34 cellular contexts compared by ENCODE assay signal in the genomic region with DNA sequence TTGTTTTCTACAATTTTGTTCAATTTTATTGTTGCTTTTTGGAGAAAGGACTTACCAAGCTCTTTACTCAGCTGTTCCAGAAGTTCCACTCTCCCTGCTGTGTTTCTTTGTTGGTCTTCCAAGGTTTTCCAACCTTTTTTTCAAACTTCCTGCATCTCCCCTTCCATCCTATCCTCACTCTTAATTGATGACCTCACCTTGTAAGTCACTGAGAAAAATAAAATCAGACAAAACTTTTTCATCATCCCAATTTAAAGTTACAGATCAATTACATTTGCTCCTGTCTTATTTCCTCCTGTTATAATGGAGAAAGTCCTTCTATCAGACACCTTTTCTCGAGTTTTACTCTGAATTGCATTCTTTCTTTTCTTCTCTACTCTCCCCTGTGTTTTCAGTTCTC.
"Had no signal": no experiment of that assay in that cellular context is flagged by ENCODE, and none has a peak within 500 bp of the region (broad histone marks: within the 10 kb centered on the region; RNA-seq: fewer than 3 reads in every experiment).

No MANE protein-coding gene starts in this region.

- H3K4me3 ChIP-seq: adrenal gland, ascending aorta, body of pancreas, breast epithelium, cardiac muscle cell had no signal

- FAIRE-seq: astrocyte, bronchial epithelial cell had no signal

- H3K27ac ChIP-seq: adrenal gland, ascending aorta, body of pancreas, brain microvascular endothelial cell, breast epithelium, cardiac muscle cell had no signal

- DNase-seq: activated effector memory CD4-positive, alpha-beta T cell treated with anti-CD3 and anti-CD28 coated beads, Interleukin-2, amount 50 U/mL, for 16 hours; activated effector memory CD4-positive, alpha-beta T cell treated with Interleukin-2 at 50 U/mL for 16 hours; activated gamma-delta T cell; activated gamma-delta T cell treated with Interleukin-2 at 50 U/mL for 16 hours; activated naive CD4-positive, alpha-beta T cell; activated naive CD4-positive, alpha-beta T cell treated with anti-CD3 and anti-CD28 coated beads for 36 hours; activated naive CD4-positive, alpha-beta T cell treated with anti-CD3 and anti-CD28 coated beads, Interleukin-2, amount 10 ng/mL, durations not matched to agents 7 days and 5 days; activated naive CD4-positive, alpha-beta T cell treated with anti-CD3 and anti-CD28 coated beads, Interleukin-2, amount 50 U/mL, for 16 hours; activated naive CD4-positive, alpha-beta T cell treated with Interleukin-2 at 50 U/mL for 16 hours; activated naive CD8-positive, alpha-beta T cell treated with anti-CD3 and anti-CD28 coated beads for 36 hours; activated naive CD8-positive, alpha-beta T cell treated with anti-CD3 and anti-CD28 coated beads, Interleukin-2, amount 10 ng/mL, durations not matched to agents 7 days and 5 days; activated naive CD8-positive, alpha-beta T cell treated with anti-CD3 and anti-CD28 coated beads, Interleukin-2, amount 50 U/mL, for 24 hours; activated T-cell treated with anti-CD3 and anti-CD28 coated beads, Interleukin-2, amount 50 U/mL, for 1 hour; activated T-cell treated with anti-CD3 and anti-CD28 coated beads, Interleukin-2, amount 50 U/mL, for 24 hours; activated T-cell treated with anti-CD3 and anti-CD28 coated beads, Interleukin-2, amount 50 U/mL, for 4 hours; activated T-cell treated with anti-CD3 and anti-CD28 coated beads, Interleukin-2, amount 50 U/mL, for 48 hours; activated T-cell treated with anti-CD3 and anti-CD28 coated beads, Interleukin-2, amount 50 U/mL, for 72 hours; adrenal gland; amniotic stem cell; amygdala; anterior cingulate cortex; aorta; body of pancreas; brain microvascular endothelial cell; caudate nucleus; central memory CD4-positive, alpha-beta T cell; cerebellar nuclear complex had no signal

- H3K4me1 ChIP-seq: adrenal gland, ascending aorta, body of pancreas, breast epithelium had no signal

- H3K36me3 ChIP-seq: brain microvascular endothelial cell, breast epithelium had no signal

- H3K9me3 ChIP-seq: adrenal gland, ascending aorta, body of pancreas, breast epithelium had no signal

- ATAC-seq: activated naive CD4-positive, alpha-beta T cell treated with anti-CD3 and anti-CD28 coated beads, Interleukin-2, amount 50 U/mL, for 72 hours; activated naive CD8-positive, alpha-beta T cell treated with anti-CD3 and anti-CD28 coated beads, Interleukin-2, amount 50 U/mL, for 24 hours; activated T-cell treated with anti-CD3 and anti-CD28 coated beads, Interleukin-2, amount 50 U/mL, for 4 hours; activated T-cell treated with anti-CD3 and anti-CD28 coated beads, Interleukin-2, amount 50 U/mL, for 72 hours; activated T-helper 17 cell treated with anti-CD3 and anti-CD28 coated beads, Interleukin-2, amount 50 U/mL, for 72 hours; body of pancreas had no signal

- H3K27me3 ChIP-seq: adrenal gland, ascending aorta, body of pancreas, brain microvascular endothelial cell, breast epithelium, cardiac muscle cell had no signal
